In the genomic region with DNA sequence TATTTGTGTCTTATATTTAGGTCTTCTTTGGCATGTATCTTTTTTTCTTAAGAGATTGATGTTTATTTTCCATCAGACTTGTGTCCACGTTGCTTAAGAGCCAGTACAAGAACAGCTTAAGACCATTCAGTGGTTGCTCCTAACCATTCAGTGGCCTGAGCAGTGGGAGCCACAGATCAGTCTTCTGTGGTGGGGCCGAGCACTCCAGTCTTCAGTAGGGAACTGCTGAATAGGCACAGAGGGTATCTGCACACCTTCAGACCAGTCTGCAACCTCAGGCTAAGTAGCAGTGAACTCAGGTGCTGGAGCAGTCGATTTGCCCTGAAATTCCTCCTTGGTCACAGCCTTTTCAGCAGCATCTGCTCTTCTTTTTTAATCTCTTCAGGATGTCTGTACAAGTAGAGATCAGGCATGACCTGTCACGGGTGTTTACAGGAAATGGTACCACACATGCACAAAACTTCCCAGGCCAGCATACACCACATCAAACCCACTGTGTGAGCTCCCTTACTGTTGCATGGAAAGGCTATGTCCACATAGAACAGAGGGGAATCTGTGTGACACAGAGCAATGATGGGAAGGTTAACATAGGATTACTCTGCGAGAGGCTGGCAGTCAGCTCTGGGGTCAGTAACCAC, we compare ENCODE assay signal across 15 cellular contexts. TPM values are rescaled to one million over a fixed set of nuclear protein-coding genes. Genes with fewer than 3 reads are reported as not detected.
DNase-seq lines count a peak whose midpoint lies in the region; ATAC-seq and TF ChIP-seq lines count a peak whose summit lies in the region.
"Had no signal": no experiment of that assay in that cellular context is flagged by ENCODE, and none has a peak within 500 bp of the region (broad histone marks: within the 10 kb centered on the region; RNA-seq: fewer than 3 reads in every experiment).

No MANE protein-coding gene starts in this region.

- H3K27ac ChIP-seq in BLaER1 (peak overlapping the region; percentile 19; the same call in 1 of the 2 replicates), Peyer's patch (peak overlapping the region in 2 of 4 donors; percentile 46 to 65)
- H3K27ac ChIP-seq: breast epithelium, right lobe of liver had no signal

- no peak for TF ChIP-seq POLR2A in Peyer's patch (IDR thresholded peaks at IDR 0.05)

- H3K9me3 Mint-ChIP-seq in activated T-cell treated with anti-CD3 and anti-CD28 coated beads, Interleukin-2, amount 50 U/mL, for 4 hours, result peaks cover 4% of the 10 kb centered on the region
- H3K9me3 Mint-ChIP-seq in immature natural killer cell, result peaks cover 0 to 1% (median 0%) of the 10 kb centered on the region in 6 donors
- H3K9me3 Mint-ChIP-seq: HFFc6 had no signal

- DNase-seq in Peyer's patch (peak in 2 of 3 donors; percentile 68 to 72), immature natural killer cell (peak; percentile 13 to 35 (median 15)), RKO (ENCODE audit: low spot score) (no peak), OCI-M1 (lab: John Stamatoyannopoulos, UW) (no peak), NCI-H2029 (lab: John Stamatoyannopoulos, UW) (no peak), GM13976 (ENCODE audit: low spot score) (no peak)
- DNase-seq in activated T-cell treated with anti-CD3 and anti-CD28 coated beads, Interleukin-2, amount 50 U/mL, for 4 hours, result no peak
- DNase-seq: DMS153; effector CD8-positive, alpha-beta T cell; HFFc6; MM.1S; right lobe of liver; substantia nigra had no signal

- H3K4me1 ChIP-seq in BLaER1 (peaks cover 33% of the 10 kb centered on the region), Peyer's patch (peaks cover 0 to 7% (median 2%) of the 10 kb centered on the region in 4 donors)
- H3K4me1 ChIP-seq: breast epithelium, right lobe of liver had no signal

- TF ChIP-seq CTCF in Peyer's patch (IDR thresholded peaks at IDR 0.05) (no peak), GM13976 (IDR thresholded peaks at IDR 0.05; ENCODE audit: borderline replicate concordance, control extremely low read depth, extremely low read depth, insufficient read depth, missing control alignments) (no peak)

- H3K27me3 ChIP-seq in BLaER1 (no peaks in the 10 kb centered on the region), Peyer's patch (no peaks in the 10 kb centered on the region)
- H3K27me3 ChIP-seq: breast epithelium, right lobe of liver had no signal

- peaks cover 30% of the 10 kb centered on the region for H3K9me3 ChIP-seq in BLaER1
- H3K9me3 ChIP-seq in Peyer's patch, result no peaks in the 10 kb centered on the region
- H3K9me3 ChIP-seq: breast epithelium, right lobe of liver had no signal

- peaks cover 39% of the 10 kb centered on the region for H3K4me1 Mint-ChIP-seq in activated T-cell treated with anti-CD3 and anti-CD28 coated beads, Interleukin-2, amount 50 U/mL, for 4 hours (ENCODE audit: low read depth)
- H3K4me1 Mint-ChIP-seq in immature natural killer cell, result peaks cover 15 to 22% of the 10 kb centered on the region in 2 donors

- in situ Hi-C loops in GM13976 (cut with MboI; ENCODE audit: low sequenced_read_pairs, unreplicated experiment), result no loop called here

- H3K9ac ChIP-seq in BLaER1, result peak overlapping the region; percentile 45; the same call in 1 of the 2 replicates

- H3K4me3 Mint-ChIP-seq in activated T-cell treated with anti-CD3 and anti-CD28 coated beads, Interleukin-2, amount 50 U/mL, for 4 hours, result no peak overlapping the region
- H3K4me3 Mint-ChIP-seq in immature natural killer cell, result peak overlapping the region; percentile 5 to 44 (median 12)
- H3K4me3 Mint-ChIP-seq: HFFc6 had no signal

- H3K27ac Mint-ChIP-seq in immature natural killer cell, result peak overlapping the region; percentile 8 to 85 (median 56)
- H3K27ac Mint-ChIP-seq: HFFc6 had no signal

- no peak overlapping the region for H3K4me3 ChIP-seq in BLaER1
- no peak overlapping the region for H3K4me3 ChIP-seq in Peyer's patch
- H3K4me3 ChIP-seq: breast epithelium, right lobe of liver had no signal

- peak; percentile 74 to 75 for ATAC-seq in activated T-cell treated with anti-CD3 and anti-CD28 coated beads, Interleukin-2, amount 50 U/mL, for 4 hours
- ATAC-seq: right lobe of liver had no signal

- H4K20me1 ChIP-seq in BLaER1, result no peaks in the 10 kb centered on the region

- H3K36me3 Mint-ChIP-seq in activated T-cell treated with anti-CD3 and anti-CD28 coated beads, Interleukin-2, amount 50 U/mL, for 4 hours (ENCODE audit: insufficient read depth), result no peaks in the 10 kb centered on the region
- peaks cover 0 to 5% (median 0%) of the 10 kb centered on the region in 3 donors for H3K36me3 Mint-ChIP-seq in immature natural killer cell

- no peaks in the 10 kb centered on the region for H3K36me3 ChIP-seq in BLaER1
- H3K36me3 ChIP-seq in Peyer's patch, result no peaks in the 10 kb centered on the region
- H3K36me3 ChIP-seq: breast epithelium, right lobe of liver had no signal

- peak overlapping the region; percentile 75 for H3K4me2 ChIP-seq in BLaER1

- H3K27me3 Mint-ChIP-seq in activated T-cell treated with anti-CD3 and anti-CD28 coated beads, Interleukin-2, amount 50 U/mL, for 4 hours (ENCODE audit: low read depth), result no peaks in the 10 kb centered on the region
- H3K27me3 Mint-ChIP-seq in immature natural killer cell (ENCODE audit: low read depth in 3 of 3), result peaks cover 0 to 5% (median 0%) of the 10 kb centered on the region in 3 donors

RNA-seq across cellular contexts. Expression of gene FAM107B, which starts 51.5 kb away (rescaled TPM):
- total RNA-seq in Peyer's patch, result 10 to 100 TPM; 36.6 to 89.1 (median 39.6) TPM
- total RNA-seq in activated T-cell treated with anti-CD3 and anti-CD28 coated beads, Interleukin-2, amount 50 U/mL, for 4 hours, result 100 to 1,000 TPM; 104 to 131 (median 114) TPM
- polyA plus RNA-seq in immature natural killer cell, result 100 to 1,000 TPM; 240 to 338 (median 268) TPM

Comparison
In these comparisons a context has a peak if more than half of its experiments do, and no peak if none do; other contexts are left out.
1. DNase-seq: peak in Peyer's patch (2 of 3) and immature natural killer cell (3 of 3); none in activated T-cell treated with anti-CD3 and anti-CD28 coated beads, Interleukin-2, amount 50 U/mL, for 4 hours (single experiment), RKO (single experiment), OCI-M1 (single experiment), NCI-H2029 (single experiment) and GM13976 (single experiment).